ENCODE assay signal across 15 cellular contexts in genomic region chrX:153441981-153442380, GRCh38. TPM values are rescaled to one million over a fixed set of nuclear protein-coding genes. Genes with fewer than 3 reads are reported as not detected.
DNase-seq lines count a peak whose midpoint lies in the region; ATAC-seq and TF ChIP-seq lines count a peak whose summit lies in the region.
"Had no signal": no experiment of that assay in that cellular context is flagged by ENCODE, and none has a peak within 500 bp of the region (broad histone marks: within the 10 kb centered on the region; RNA-seq: fewer than 3 reads in every experiment).

No MANE protein-coding gene starts in this region.

- H3K79me2 ChIP-seq in PC-9 (ENCODE audit: low read depth): no peaks in the 10 kb centered on the region

- DNase-seq in PC-9 (no peak), RWPE2 (ENCODE audit: low spot score) (no peak), posterior vena cava (ENCODE audit: low spot score) (peak; percentile 62), NCI-H2171 (lab: John Stamatoyannopoulos, UW) (no peak)
- DNase-seq: BE2C; CD4-positive, alpha-beta memory T cell; DND-41; GDM1 had no signal

- H3K4me3 ChIP-seq in PC-9: no peak overlapping the region
- H3K4me3 ChIP-seq in RWPE2 (ENCODE audit: severe bottlenecking): no peak overlapping the region
- H3K4me3 ChIP-seq: A549, GM23338 had no signal

- intact Hi-C loops in PC-9 (cut with micrococcal nuclease; ENCODE audit: unreplicated experiment) (no loop called here), posterior vena cava (cut with DNase I) (loop anchor here in 1 of 2 donors (10.0 kb wide), 1 partner anchor 407 kb away; no protein-coding TSS in a partner anchor)

- TSS peak; percentile 14 for BruUV-seq in PC-9 (replicated peaks; lab: Mats Ljungman, UMichigan)

- peak; percentile 75 for ATAC-seq in RWPE2 (ENCODE audit: low read depth)
- peak; percentile 49 for ATAC-seq in esophagus mucosa
- ATAC-seq in HG02852 (IDR thresholded peaks at IDR 0.05; ENCODE audit: unreplicated experiment): no peak
- ATAC-seq: A549, GM23338 had no signal

- no peaks in the 10 kb centered on the region for H3K9me2 ChIP-seq in PC-9 (ENCODE audit: insufficient read depth)

- no peaks in the 10 kb centered on the region for H4K20me1 ChIP-seq in PC-9 (ENCODE audit: insufficient read depth)

- TF ChIP-seq CTCF in PC-9 (conservative IDR thresholded peaks at IDR 0.05) (no peak), RWPE2 (IDR thresholded peaks at IDR 0.05; ENCODE audit: poor library complexity, severe bottlenecking) (no peak)

- H3K36me3 ChIP-seq in PC-9 (ENCODE audit: low read depth) (no peaks in the 10 kb centered on the region), RWPE2 (ENCODE audit: low read depth) (no peaks in the 10 kb centered on the region)
- H3K36me3 ChIP-seq: BE2C had no signal

- CTCF ChIA-PET in PC-9 (lab: Charles Lee): no interaction called here

- H3K4me1 ChIP-seq in PC-9 (replicated peaks; ENCODE audit: insufficient read depth) (0 out of 2 replicates have a peak, but pooled peaks cover 3% of the 10 kb centered on the region), RWPE2 (ENCODE audit: insufficient read depth, poor library complexity, severe bottlenecking) (peaks cover 12% of the 10 kb centered on the region)
- H3K4me1 ChIP-seq: A549, BE2C had no signal

- no peaks in the 10 kb centered on the region for H3K9me3 ChIP-seq in PC-9 (ENCODE audit: insufficient read depth, low read depth)
- no peaks in the 10 kb centered on the region for H3K9me3 ChIP-seq in RWPE2 (ENCODE audit: severe bottlenecking)
- H3K9me3 ChIP-seq: A549, BE2C had no signal

- POLR2A ChIA-PET in PC-9 (lab: Charles Lee; ENCODE audit: unreplicated experiment): no interaction called here

- H3K27ac ChIP-seq in PC-9: no peak overlapping the region
- peak overlapping the region; percentile 33 for H3K27ac ChIP-seq in RWPE2 (ENCODE audit: poor library complexity, severe bottlenecking)
- H3K27ac ChIP-seq: A549, C4-2B had no signal

- H3K4me2 ChIP-seq in PC-9: no peak overlapping the region
- H3K4me2 ChIP-seq: A549, GM23338 had no signal

- H3K27me3 ChIP-seq in PC-9 (ENCODE audit: insufficient read depth, low read depth): peaks cover 17% of the 10 kb centered on the region; the same call in 1 of the 2 replicates
- H3K27me3 ChIP-seq in RWPE2 (ENCODE audit: insufficient read depth, poor library complexity, severe bottlenecking): no peaks in the 10 kb centered on the region
- H3K27me3 ChIP-seq: BE2C had no signal

- no peak overlapping the region for H2AFZ ChIP-seq in PC-9
- H2AFZ ChIP-seq: GM23338 had no signal

- no peaks in the 10 kb centered on the region for H3F3A ChIP-seq in PC-9 (ENCODE audit: insufficient read depth, low read depth)

RNA-seq across cellular contexts. Expression of gene TREX2, which starts 3.9 kb away (rescaled TPM):
- total RNA-seq in PC-9 (2021): 2.0 and 2.3 TPM in 2 replicates
- 2.0 TPM for total RNA-seq in esophagus mucosa
- 1 to 10 TPM in 1 of 2 donors, under 1 TPM in 1; 0.48 to 1.9 TPM for total RNA-seq in posterior vena cava

RNA-seq across cellular contexts. Expression of gene HAUS7, which starts 28.4 kb away (rescaled TPM):
- total RNA-seq in PC-9 (2021) (29.3 and 33.4 TPM in 2 replicates), esophagus mucosa (16.6 TPM), posterior vena cava (10 to 100 TPM; 23.5 to 30.1 TPM)

RNA-seq across cellular contexts. Expression of gene ZFP92, which starts 30.7 kb away (rescaled TPM):
- total RNA-seq in PC-9 (2021) (not detected in 2 replicates), esophagus mucosa (0.08 TPM), posterior vena cava (under 1 TPM; 0.65 to 0.90 TPM)
- total RNA-seq: H7, HT-29 had no signal

RNA-seq across cellular contexts. Expression of gene PNMA6E, which starts 40.8 kb away (rescaled TPM):
- total RNA-seq in PC-9 (2021) (not detected in 2 replicates), esophagus mucosa (not detected), posterior vena cava (not detected)
- total RNA-seq: CD4-positive, alpha-beta memory T cell; GM23338; H7; HT-29 had no signal

RNA-seq across cellular contexts. Expression of gene BGN, which starts 52.8 kb away (rescaled TPM):
- total RNA-seq in PC-9 (2021) (0.33 and 0.70 TPM in 2 replicates), esophagus mucosa (29.3 TPM), posterior vena cava (100 to 1,000 TPM; 392 to 743 TPM)
- total RNA-seq: CD4-positive, alpha-beta memory T cell had no signal
